ENCODE assay signal across 9 cellular contexts in genomic region chr22:39176673-39177455, GRCh38. TPM values are rescaled to one million over a fixed set of nuclear protein-coding genes. Genes with fewer than 3 reads are reported as not detected.
DNase-seq lines count a peak whose midpoint lies in the region; ATAC-seq, FAIRE-seq and TF ChIP-seq lines count a peak whose summit lies in the region.
"Had no signal": no experiment of that assay in that cellular context is flagged by ENCODE, and none has a peak within 500 bp of the region (broad histone marks: within the 10 kb centered on the region; RNA-seq: fewer than 3 reads in every experiment).

No MANE protein-coding gene starts in this region.

- no peak overlapping the region for H3K27ac ChIP-seq in GM23248
- no peak overlapping the region for H3K27ac ChIP-seq in HepG2 (ENCODE audit: extremely low read length, insufficient read depth, low read length)
- H3K27ac ChIP-seq in skin epidermis: peak overlapping the region in 17 of 21 experiments; percentile 16 to 94 (median 71)
- H3K27ac ChIP-seq: VCaP had no signal

- peak; percentile 25 for ATAC-seq in HepG2
- ATAC-seq in stimulated activated naive CD8-positive, alpha-beta T cell treated with anti-CD3 and anti-CD28 coated beads, Interleukin-15, amount 100 ng/mL, for 72 hours: no peak
- ATAC-seq in left colon: no peak

- in situ Hi-C loops in GM23248 (cut with MboI): loop anchor here (5.0 kb wide), 1 partner anchor 130 kb away; no protein-coding TSS in a partner anchor
- in situ Hi-C loops in HepG2 (cut with HindIII; ENCODE audit: extremely low pct_ligation_motif_present, low pct_unique_long_range_greater_than_20kb): loop anchor here (5.0 kb wide), 1 partner anchor 65 kb away; the partner anchor contains the start of gene PDGFB

- H3F3A ChIP-seq in GM23248 (ENCODE audit: insufficient read depth): peaks cover 23% of the 10 kb centered on the region

- no peaks in the 10 kb centered on the region for H3K79me2 ChIP-seq in GM23248 (ENCODE audit: insufficient read depth)
- no peaks in the 10 kb centered on the region for H3K79me2 ChIP-seq in HepG2 (ENCODE audit: insufficient read depth, low read length)

- H3K27ac Mint-ChIP-seq in stimulated activated naive CD8-positive, alpha-beta T cell treated with anti-CD3 and anti-CD28 coated beads, Interleukin-15, amount 100 ng/mL, for 72 hours: no peak overlapping the region

- 71 to 87% methylated on average over 11 to 15 of the region's 15 CpGs for WGBS in GM23248 (ENCODE audit: low coverage in 1 of 2, low lambda C conversion rate in 2 of 2, missing lambda C conversion rate in 2 of 2), 2 experiments
- WGBS in HepG2 (ENCODE audit: low lambda C conversion rate): 49% methylated on average over 6 of the region's 15 CpGs

- no peaks in the 10 kb centered on the region for H4K20me1 ChIP-seq in GM23248 (ENCODE audit: insufficient read depth)
- no peaks in the 10 kb centered on the region for H4K20me1 ChIP-seq in HepG2 (ENCODE audit: insufficient read depth, low read length)

- H3K4me3 Mint-ChIP-seq in stimulated activated naive CD8-positive, alpha-beta T cell treated with anti-CD3 and anti-CD28 coated beads, Interleukin-15, amount 100 ng/mL, for 72 hours: no peak overlapping the region

- peaks cover 47% of the 10 kb centered on the region for H3K4me1 Mint-ChIP-seq in stimulated activated naive CD8-positive, alpha-beta T cell treated with anti-CD3 and anti-CD28 coated beads, Interleukin-15, amount 100 ng/mL, for 72 hours

- H3K9ac ChIP-seq in GM23248: no peak overlapping the region
- H3K9ac ChIP-seq in HepG2 (ENCODE audit: insufficient read depth, low read depth, low read length): peak overlapping the region; percentile 61

- H3K4me1 ChIP-seq in GM23248 (ENCODE audit: insufficient read depth) (peaks cover 48% of the 10 kb centered on the region), HepG2 (ENCODE audit: insufficient read depth, low read length) (peaks cover 78% of the 10 kb centered on the region)

- H3K27me3 Mint-ChIP-seq in stimulated activated naive CD8-positive, alpha-beta T cell treated with anti-CD3 and anti-CD28 coated beads, Interleukin-15, amount 100 ng/mL, for 72 hours: no peaks in the 10 kb centered on the region

- H2AFZ ChIP-seq in GM23248 (no peak overlapping the region), HepG2 (ENCODE audit: low read length) (no peak overlapping the region)

- CTCF ChIA-PET in HepG2 (lab: Yijun Ruan, JAX; ENCODE audit: low intra/inter-chr PET ratio, low total read pairs): no interaction called here

- intact Hi-C loops in HepG2 (cut with micrococcal nuclease; ENCODE audit: unreplicated experiment): loop anchor here (10.0 kb wide), 1 partner anchor 68 kb away; the partner anchor contains the start of gene PDGFB
- intact Hi-C loops in left colon (cut with DNase I, micrococcal nuclease): no loop called here

- POLR2A ChIA-PET in HepG2 (lab: Yijun Ruan, JAX): interaction anchor here (1.1 to 6.1 kb wide), 3 partner anchors 25 to 141 kb away, joined by 3 to 72 read pairs (median 16); partner anchors contain the start of genes CBX7 and RPL3

- H3K4me2 ChIP-seq in GM23248 (ENCODE audit: unreplicated experiment) (no peak overlapping the region), HepG2 (ENCODE audit: low read depth, low read length) (peak overlapping the region; percentile 73)

- H3K36me3 ChIP-seq in GM23248 (ENCODE audit: low read depth): no peaks in the 10 kb centered on the region
- H3K36me3 ChIP-seq in HepG2 (replicated peaks in 1 of 2; ENCODE audit: control insufficient read depth in 1 of 2, insufficient read depth in 2 of 2, low read length in 2 of 2): no peaks in the 10 kb centered on the region

- peak; percentile 27 for DNase-seq in GM23248
- DNase-seq in astrocyte of the hippocampus (ENCODE audit: low read depth, low spot score): peak; percentile 22
- no peak for DNase-seq in HepG2 (ENCODE audit: low spot score)
- DNase-seq in stimulated activated naive CD8-positive, alpha-beta T cell treated with anti-CD3 and anti-CD28 coated beads, Interleukin-15, amount 100 ng/mL, for 72 hours: no peak
- DNase-seq in left colon: no peak
- no peak for DNase-seq in NCI-H524 (lab: John Stamatoyannopoulos, UW)
- DNase-seq in KG1 (lab: John Stamatoyannopoulos, UW): no peak

- no peaks in the 10 kb centered on the region for H3K9me2 ChIP-seq in GM23248 (ENCODE audit: insufficient read depth)

- no TSS peak for BruUV-seq in HepG2 (replicated peaks; lab: Mats Ljungman, UMichigan)

- TF ChIP-seq EP300 in HepG2 (IDR thresholded peaks at IDR 0.05; ENCODE audit: low read depth in 2 of 2, low read length in 2 of 2): no peak
- no peak for TF ChIP-seq EP300 in HepG2 (CRISPR knock-in tag; IDR thresholded peaks at IDR 0.05; ENCODE audit: borderline replicate concordance)

- peaks cover 0 to 9% of the 10 kb centered on the region in 2 donors for H3K9me3 Mint-ChIP-seq in stimulated activated naive CD8-positive, alpha-beta T cell treated with anti-CD3 and anti-CD28 coated beads, Interleukin-15, amount 100 ng/mL, for 72 hours

- TF ChIP-seq CTCF in HepG2 (CRISPR knock-in tag; IDR thresholded peaks at IDR 0.05): 0 out of 2 replicates have a peak, but pooled peaks have one; percentile 15

- no peak for FAIRE-seq in HepG2 (lab: Jason Lieb, UNC)

- H3K27me3 ChIP-seq in GM23248 (replicated peaks; ENCODE audit: insufficient read depth) (no peaks in the 10 kb centered on the region), HepG2 (ENCODE audit: control insufficient read depth in 1 of 2, insufficient read depth in 2 of 2, low read length in 2 of 2) (no peaks in the 10 kb centered on the region)

- TF ChIP-seq POLR2A in HepG2 (IDR thresholded peaks at IDR 0.05; ENCODE audit: insufficient read depth in 1 of 2, low read depth in 2 of 2, low read length in 2 of 2): no peak

- H3K4me3 ChIP-seq in GM23248: no peak overlapping the region
- peak overlapping the region in 1 of 3 experiments; percentile 30; a peak in 1 of 6 replicates for H3K4me3 ChIP-seq in HepG2 (replicated peaks in 1 of 3; ENCODE audit: insufficient read depth in 1 of 3, low read depth in 2 of 3, low read length in 3 of 3)
- no peak overlapping the region for H3K4me3 ChIP-seq in skin epidermis

- H3K9me3 ChIP-seq in GM23248 (ENCODE audit: low read depth): no peaks in the 10 kb centered on the region
- H3K9me3 ChIP-seq in HepG2 (ENCODE audit: low read length): no peaks in the 10 kb centered on the region

- no peak for TF ChIP-seq RAD21 in HepG2 (CRISPR knock-in tag; IDR thresholded peaks at IDR 0.05)

TF ChIP-seq in HepG2, 621 proteins besides CTCF, POLR2A, EP300 and RAD21 (continues in another document):
- TF ChIP-seq PRPF4 (IDR thresholded peaks at IDR 0.05; ENCODE audit: low read depth, low read length, poor library complexity, severe bottlenecking): no peak
- TF ChIP-seq, protein P1, sequence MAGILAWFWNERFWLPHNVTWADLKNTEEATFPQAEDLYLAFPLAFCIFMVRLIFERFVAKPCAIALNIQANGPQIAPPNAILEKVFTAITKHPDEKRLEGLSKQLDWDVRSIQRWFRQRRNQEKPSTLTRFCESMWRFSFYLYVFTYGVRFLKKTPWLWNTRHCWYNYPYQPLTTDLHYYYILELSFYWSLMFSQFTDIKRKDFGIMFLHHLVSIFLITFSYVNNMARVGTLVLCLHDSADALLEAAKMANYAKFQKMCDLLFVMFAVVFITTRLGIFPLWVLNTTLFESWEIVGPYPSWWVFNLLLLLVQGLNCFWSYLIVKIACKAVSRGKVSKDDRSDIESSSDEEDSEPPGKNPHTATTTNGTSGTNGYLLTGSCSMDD (CRISPR knock-in tag; IDR thresholded peaks at IDR 0.05): no peak
- 0 out of 2 replicates have a peak, but pooled peaks have one; percentile 61 for TF ChIP-seq ZMYM3 (CRISPR knock-in tag; IDR thresholded peaks at IDR 0.05)
- TF ChIP-seq CBX5 (CRISPR knock-in tag; IDR thresholded peaks at IDR 0.05; ENCODE audit: borderline replicate concordance): no peak
- TF ChIP-seq, protein P2, sequence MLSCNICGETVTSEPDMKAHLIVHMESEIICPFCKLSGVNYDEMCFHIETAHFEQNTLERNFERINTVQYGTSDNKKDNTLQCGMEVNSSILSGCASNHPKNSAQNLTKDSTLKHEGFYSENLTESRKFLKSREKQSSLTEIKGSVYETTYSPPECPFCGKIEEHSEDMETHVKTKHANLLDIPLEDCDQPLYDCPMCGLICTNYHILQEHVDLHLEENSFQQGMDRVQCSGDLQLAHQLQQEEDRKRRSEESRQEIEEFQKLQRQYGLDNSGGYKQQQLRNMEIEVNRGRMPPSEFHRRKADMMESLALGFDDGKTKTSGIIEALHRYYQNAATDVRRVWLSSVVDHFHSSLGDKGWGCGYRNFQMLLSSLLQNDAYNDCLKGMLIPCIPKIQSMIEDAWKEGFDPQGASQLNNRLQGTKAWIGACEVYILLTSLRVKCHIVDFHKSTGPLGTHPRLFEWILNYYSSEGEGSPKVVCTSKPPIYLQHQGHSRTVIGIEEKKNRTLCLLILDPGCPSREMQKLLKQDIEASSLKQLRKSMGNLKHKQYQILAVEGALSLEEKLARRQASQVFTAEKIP (CRISPR knock-in tag; IDR thresholded peaks at IDR 0.05; ENCODE audit: borderline replicate concordance): no peak

RNA-seq across cellular contexts. Expression of gene CBX7, which starts 24.4 kb away (rescaled TPM):
- total RNA-seq in GM23248 (2014; rRNA removed; shearing (Covaris generic)): 3.8 and 10.4 TPM in 2 replicates
- polyA plus RNA-seq in GM23248 (2016; fragmentation: Nextera tagmentation; extraction: Ambion mirVana) (2.5 and 2.9 TPM in 2 replicates), HepG2 (2011; rRNA removed) (4.9 and 7.1 TPM in 2 replicates)
- total RNA-seq in HepG2 (2016; rRNA removed; fragmentation: Illumina TruSeq; extraction: Trizol) (0.20 and 0.35 TPM in 2 replicates), left colon (10 to 100 TPM; 18.6 to 33.4 TPM)
- total RNA-seq in HepG2 (2016; cell fraction: cytosol; rRNA removed; fragmentation: Illumina TruSeq; extraction: Trizol; ENCODE audit: low read depth): not detected in 2 replicates
- total RNA-seq in HepG2 (2016; cell fraction: insoluble cytoplasmic fraction; rRNA removed; fragmentation: Illumina TruSeq; extraction: Trizol): 0.27 and 0.30 TPM in 2 replicates
- total RNA-seq in HepG2 (2016; cell fraction: membrane; rRNA removed; fragmentation: Illumina TruSeq; extraction: Trizol): 0.09 and 0.21 TPM in 2 replicates
- total RNA-seq in HepG2 (2016; cell fraction: nucleus; rRNA removed; fragmentation: Illumina TruSeq; extraction: Trizol): 0.31 and 1.4 TPM in 2 replicates
- polyA plus RNA-seq in HepG2 (2011; cell fraction: cytosol; rRNA removed): 3.6 and 4.4 TPM in 2 replicates
- 22.7 and 23.8 TPM in 2 replicates for polyA plus RNA-seq in HepG2 (2011; cell fraction: nucleus; rRNA removed)
- polyA plus RNA-seq in HepG2 (2012): 5.5 and 5.7 TPM in 2 replicates
- 0.09 and 0.23 TPM in 2 replicates for polyA plus RNA-seq in HepG2 (2016; cell fraction: cytosol; fragmentation: Illumina TruSeq; extraction: Trizol; ENCODE audit: low read depth)
- 0.35 and 0.53 TPM in 2 replicates for polyA plus RNA-seq in HepG2 (2016; cell fraction: insoluble cytoplasmic fraction; fragmentation: Illumina TruSeq; extraction: Trizol; ENCODE audit: low read depth)
- polyA plus RNA-seq in HepG2 (2016; cell fraction: membrane; fragmentation: Illumina TruSeq; extraction: Trizol; ENCODE audit: low read depth): 0.08 and 0.19 TPM in 2 replicates
- polyA plus RNA-seq in HepG2 (2016; cell fraction: nucleus; fragmentation: Illumina TruSeq; extraction: Trizol; ENCODE audit: insufficient read depth, low read depth): 1.6 TPM in 2 replicates
- 7.2 and 8.5 TPM in 2 replicates for polyA minus RNA-seq in HepG2 (2011; rRNA and poly(A)+ RNA removed; ENCODE audit: low replicate concordance)
- 1.2 and 2.1 TPM in 2 replicates for polyA minus RNA-seq in HepG2 (2011; cell fraction: cytosol; rRNA and poly(A)+ RNA removed)
- polyA minus RNA-seq in HepG2 (2011; cell fraction: nucleus; rRNA and poly(A)+ RNA removed): 6.5 and 7.6 TPM in 2 replicates

Comparison
In these comparisons a context has a peak if more than half of its experiments do, and no peak if none do; other contexts are left out.
1. DNase-seq: peak in GM23248 (single experiment) and astrocyte of the hippocampus (single experiment); none in HepG2 (single experiment), stimulated activated naive CD8-positive, alpha-beta T cell treated with anti-CD3 and anti-CD28 coated beads, Interleukin-15, amount 100 ng/mL, for 72 hours (0 of 2), left colon (0 of 2), NCI-H524 (0 of 2) and KG1 (single experiment).
2. H3K27ac ChIP-seq: peak in skin epidermis (17 of 21); none in GM23248 (single experiment) and HepG2 (single experiment).